Comparison of ENCODE assay signal across 24 cellular contexts in the genomic region with DNA sequence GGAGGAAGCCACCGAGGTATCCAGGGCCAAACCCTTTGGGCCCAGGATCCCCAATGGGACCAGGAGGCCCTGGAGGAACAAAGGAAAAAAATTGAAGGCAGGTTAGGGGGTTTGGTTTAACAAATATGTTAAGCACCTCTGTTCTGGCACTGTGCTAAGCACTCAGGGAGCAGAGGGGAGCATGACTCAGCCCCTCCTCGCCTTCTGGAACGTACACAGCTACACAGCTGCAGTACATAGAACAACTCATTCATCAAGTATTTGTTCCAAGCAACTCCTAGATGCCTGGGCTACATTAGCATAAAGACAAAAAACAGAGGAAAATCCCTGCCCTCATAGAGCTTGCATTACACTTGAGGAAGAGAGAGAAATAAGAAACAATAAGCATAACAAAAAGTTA.
DNase-seq lines count a peak whose midpoint lies in the region; ATAC-seq, FAIRE-seq and TF ChIP-seq lines count a peak whose summit lies in the region.
"Had no signal": no experiment of that assay in that cellular context is flagged by ENCODE, and none has a peak within 500 bp of the region (broad histone marks: within the 10 kb centered on the region; RNA-seq: fewer than 3 reads in every experiment).

No MANE protein-coding gene starts in this region.

- H3K27ac ChIP-seq in keratinocyte (ENCODE audit: control insufficient read depth, insufficient read depth, low read length) = no peak overlapping the region
- H3K27ac ChIP-seq: parathyroid adenoma, Peyer's patch had no signal

- H4K20me1 ChIP-seq in keratinocyte (ENCODE audit: control insufficient read depth, extremely low read depth, insufficient read depth, low read length) = no peaks in the 10 kb centered on the region

- ATAC-seq in HG03439 (IDR thresholded peaks at IDR 0.05; ENCODE audit: unreplicated experiment) (no peak), HG02588 (IDR thresholded peaks at IDR 0.05; ENCODE audit: unreplicated experiment) (no peak)
- ATAC-seq: left ventricle myocardium superior had no signal

- H3K79me2 ChIP-seq in keratinocyte (ENCODE audit: control insufficient read depth, insufficient read depth, low read length) = no peaks in the 10 kb centered on the region
- H3K79me2 ChIP-seq: parathyroid adenoma had no signal

- H3K9me1 ChIP-seq in keratinocyte (ENCODE audit: control insufficient read depth, extremely low read depth, insufficient read depth, low read length) = no peaks in the 10 kb centered on the region

- no peaks in the 10 kb centered on the region for H3K27me3 ChIP-seq in bronchial epithelial cell (ENCODE audit: control insufficient read depth, insufficient read depth, low read length)
- no peaks in the 10 kb centered on the region for H3K27me3 ChIP-seq in keratinocyte (ENCODE audit: control insufficient read depth, extremely low read depth, insufficient read depth, low read length)
- H3K27me3 ChIP-seq: Peyer's patch had no signal

- no peak for TF ChIP-seq CTCF in bronchial epithelial cell (IDR thresholded peaks at IDR 0.05; ENCODE audit: insufficient read depth, low read length, severe bottlenecking)
- TF ChIP-seq CTCF in keratinocyte (optimal IDR thresholded peaks at IDR 0.05 in 1 of 3, IDR thresholded peaks at IDR 0.05 in 1 of 3, conservative IDR thresholded peaks at IDR 0.05 in 1 of 3; ENCODE audit: extremely low read depth in 1 of 3, insufficient read depth in 2 of 3, low read length in 3 of 3) = no peak

- no peak overlapping the region for H2AFZ ChIP-seq in keratinocyte (ENCODE audit: control insufficient read depth, low read length)
- H2AFZ ChIP-seq: parathyroid adenoma had no signal

- no peak overlapping the region for H3K9ac ChIP-seq in keratinocyte (ENCODE audit: control insufficient read depth, extremely low read depth, insufficient read depth, low read length)
- H3K9ac ChIP-seq: parathyroid adenoma had no signal

- H3K4me3 ChIP-seq in bronchial epithelial cell (ENCODE audit: low read depth, low read length) = no peak overlapping the region
- H3K4me3 ChIP-seq in keratinocyte (ENCODE audit: control insufficient read depth in 2 of 3, extremely low read depth in 1 of 3, insufficient read depth in 2 of 3, low read depth in 1 of 3, low read length in 3 of 3) = no peak overlapping the region
- H3K4me3 ChIP-seq: Peyer's patch had no signal

- DNase-seq in AG20443 (ENCODE audit: low spot score) = peak; percentile 25
- peak; percentile 30 for DNase-seq in M059J (ENCODE audit: low read depth)
- peak; percentile 37 for DNase-seq in bronchial epithelial cell (ENCODE audit: low read depth)
- peak; percentile 9 for DNase-seq in keratinocyte (ENCODE audit: low read depth, low spot score)
- DNase-seq in HuH-7 (ENCODE audit: low spot score) = no peak
- DNase-seq in frontal cortex (ENCODE audit: low spot score in 2 of 2) = no peak
- DNase-seq: activated CD4-positive, alpha-beta T cell treated with anti-CD3 and anti-CD28 coated beads, Interleukin-2, amount 50 U/mL, for 4 hours; activated CD8-positive, alpha-beta memory T cell treated with anti-CD3 and anti-CD28 coated beads, Interleukin-2, amount 50 U/mL, for 48 hours; cortex of kidney; endodermal cell; GDM1; H9; Kasumi-1; left ventricle myocardium superior; NCI-H1105 treated with DMSO at 0.1 percent for 48 hours; NCI-H2107; NCI-H510A treated with DMSO at 0.1 percent for 48 hours; nephron progenitor cell; NK-92 treated with Interleukin-12 subunit alpha and Interleukin-12 subunit beta, amount 100 ng/mL, for 24 hours; Peyer's patch had no signal

- no peaks in the 10 kb centered on the region for H3K36me3 ChIP-seq in bronchial epithelial cell (ENCODE audit: control insufficient read depth, insufficient read depth, low read length)
- H3K36me3 ChIP-seq in keratinocyte (ENCODE audit: control insufficient read depth in 2 of 2, extremely low read depth in 1 of 2, insufficient read depth in 2 of 2, low read length in 2 of 2) = no peaks in the 10 kb centered on the region
- H3K36me3 ChIP-seq: Peyer's patch had no signal

- H3K9me3 ChIP-seq in keratinocyte (ENCODE audit: control insufficient read depth, low read depth, low read length) = peaks cover 2% of the 10 kb centered on the region
- H3K9me3 ChIP-seq: Peyer's patch had no signal

- FAIRE-seq in bronchial epithelial cell (lab: Jason Lieb, UNC) (no peak), keratinocyte (lab: Jason Lieb, UNC) (no peak), frontal cortex (lab: Jason Lieb, UNC) (no peak)
- FAIRE-seq: urothelium cell line had no signal

- H3K4me1 ChIP-seq in keratinocyte (ENCODE audit: control insufficient read depth, extremely low read depth, insufficient read depth, low read length) = peaks cover 2% of the 10 kb centered on the region
- H3K4me1 ChIP-seq: Peyer's patch had no signal

- H3K4me2 ChIP-seq in keratinocyte (ENCODE audit: control insufficient read depth, extremely low read depth, insufficient read depth, low read depth, low read length) = no peak overlapping the region

- dilution Hi-C loops in keratinocyte (cut with MboI; ENCODE audit: extremely low pct_ligation_motif_present, low sequenced_read_pairs) = no loop called here

Comparison
In these comparisons a context has a peak if more than half of its experiments do, and no peak if none do; other contexts are left out.
1. DNase-seq: peak in AG20443 (single experiment), M059J (single experiment), bronchial epithelial cell (single experiment) and keratinocyte (single experiment); none in HuH-7 (single experiment) and frontal cortex (0 of 2).